ENCODE assay signal across 10 cellular contexts in the genomic region with DNA sequence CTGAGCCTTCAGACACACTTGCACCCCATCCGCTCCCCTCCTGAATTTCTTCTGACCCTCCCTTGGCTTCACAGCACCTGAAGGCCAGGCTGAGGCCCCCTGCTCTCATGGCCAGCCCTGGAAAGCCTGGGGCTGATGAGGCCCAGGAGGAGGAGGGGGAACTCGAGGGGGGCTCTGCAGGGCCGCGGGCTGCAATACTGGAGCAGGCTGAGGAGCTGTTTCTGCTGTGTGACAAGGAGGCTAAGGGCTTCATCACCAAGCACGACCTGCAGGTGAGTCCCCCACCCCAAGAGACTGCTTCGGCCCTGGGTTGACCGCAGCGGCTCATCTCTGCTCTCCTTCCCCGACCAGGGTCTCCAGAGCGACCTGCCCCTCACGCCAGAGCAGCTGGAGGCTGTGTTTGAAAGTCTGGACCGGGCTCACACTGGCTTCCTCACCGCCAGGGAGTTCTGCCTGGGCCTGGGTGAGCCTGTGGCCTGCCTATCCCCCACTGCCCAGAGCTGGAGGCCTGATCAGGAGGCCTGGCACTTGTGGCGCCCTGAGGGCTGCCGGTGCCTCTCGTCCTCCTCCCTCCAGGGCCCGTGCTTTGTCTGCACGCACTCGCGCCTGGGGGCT. TPM values are rescaled to one million over a fixed set of nuclear protein-coding genes. Genes with fewer than 3 reads are reported as not detected.
DNase-seq lines count a peak whose midpoint lies in the region; ATAC-seq and TF ChIP-seq lines count a peak whose summit lies in the region.
"Had no signal": no experiment of that assay in that cellular context is flagged by ENCODE, and none has a peak within 500 bp of the region (broad histone marks: within the 10 kb centered on the region; RNA-seq: fewer than 3 reads in every experiment).

No MANE protein-coding gene starts in this region.

- peaks cover 10 to 17% of the 10 kb centered on the region in 2 donors for H3K4me1 Mint-ChIP-seq in natural killer cell treated with Interleukin-12 subunit alpha and Interleukin-12 subunit beta and Interleukin-15 and Interleukin-18, amount 100 ng/mL, for 72 hours (ENCODE audit: low read depth in 2 of 2)

- WGBS in HUES64, result 53% methylated on average over 20 of the region's 20 CpGs

- H3K9me3 Mint-ChIP-seq in natural killer cell treated with Interleukin-12 subunit alpha and Interleukin-12 subunit beta and Interleukin-15 and Interleukin-18, amount 100 ng/mL, for 72 hours, result no peaks in the 10 kb centered on the region

- H3K27ac ChIP-seq in ACC112 (ENCODE audit: low read depth, low read length) (no peak overlapping the region), HUES64 (ENCODE audit: low read depth, low read length) (no peak overlapping the region), duodenal mucosa (ENCODE audit: low read depth, low read length) (peak overlapping the region; percentile 92)

- H3K36me3 ChIP-seq in ACC112 (ENCODE audit: insufficient read depth, low read length) (0 out of 2 replicates have a peak, but pooled peaks cover 6% of the 10 kb centered on the region), HUES64 (ENCODE audit: insufficient read depth, low read length) (0 out of 2 replicates have a peak, but pooled peaks cover 3% of the 10 kb centered on the region), duodenal mucosa (ENCODE audit: control insufficient read depth in 1 of 2, insufficient read depth in 2 of 2, low read length in 2 of 2) (no peaks in the 10 kb centered on the region)

- no peak overlapping the region for H3K9ac ChIP-seq in HUES64 (ENCODE audit: low read depth, low read length)
- H3K9ac ChIP-seq in duodenal mucosa (ENCODE audit: low read depth in 1 of 2, low read length in 2 of 2), result peak overlapping the region; percentile 80 to 83

- H3K9me3 ChIP-seq in HUES64 (ENCODE audit: insufficient read depth, low read depth, low read length) (no peaks in the 10 kb centered on the region), duodenal mucosa (ENCODE audit: control insufficient read depth in 1 of 2, low read length in 2 of 2) (no peaks in the 10 kb centered on the region)

- H3K27ac Mint-ChIP-seq in natural killer cell treated with Interleukin-12 subunit alpha and Interleukin-12 subunit beta and Interleukin-15 and Interleukin-18, amount 100 ng/mL, for 72 hours, result no peak overlapping the region

- H2AFZ ChIP-seq in ACC112 (ENCODE audit: low read length, unreplicated experiment), result no peak overlapping the region

- peaks cover 0 to 17% of the 10 kb centered on the region in 2 donors for H3K27me3 Mint-ChIP-seq in natural killer cell treated with Interleukin-12 subunit alpha and Interleukin-12 subunit beta and Interleukin-15 and Interleukin-18, amount 100 ng/mL, for 72 hours

- peak overlapping the region; percentile 67 for H3K4me3 Mint-ChIP-seq in natural killer cell treated with Interleukin-12 subunit alpha and Interleukin-12 subunit beta and Interleukin-15 and Interleukin-18, amount 100 ng/mL, for 72 hours

- H3K36me3 Mint-ChIP-seq in natural killer cell treated with Interleukin-12 subunit alpha and Interleukin-12 subunit beta and Interleukin-15 and Interleukin-18, amount 100 ng/mL, for 72 hours, result no peaks in the 10 kb centered on the region

- ATAC-seq in natural killer cell treated with Interleukin-12 subunit alpha and Interleukin-12 subunit beta and Interleukin-15 and Interleukin-18, amount 100 ng/mL, for 72 hours, result no peak
- ATAC-seq in GM21723 (IDR thresholded peaks at IDR 0.05; ENCODE audit: unreplicated experiment), result no peak
- no peak for ATAC-seq in omental fat pad (ENCODE audit: low FRiP score)

- no peak for TF ChIP-seq CTCF in omental fat pad (IDR thresholded peaks at IDR 0.05)

- H3K27me3 ChIP-seq in ACC112 (ENCODE audit: insufficient read depth, low read length), result peaks cover 10% of the 10 kb centered on the region; the same call in 1 of the 2 replicates
- H3K27me3 ChIP-seq in HUES64 (ENCODE audit: insufficient read depth, low read length), result peaks cover 68% of the 10 kb centered on the region
- no peaks in the 10 kb centered on the region for H3K27me3 ChIP-seq in duodenal mucosa (ENCODE audit: control insufficient read depth in 1 of 2, insufficient read depth in 2 of 2, low read length in 2 of 2)

- H3K79me2 ChIP-seq in ACC112 (ENCODE audit: control insufficient read depth, insufficient read depth, low read length, unreplicated experiment), result peaks cover 4% of the 10 kb centered on the region

- peaks cover 36% of the 10 kb centered on the region for H3K4me1 ChIP-seq in ACC112 (ENCODE audit: control insufficient read depth, insufficient read depth, low read length, unreplicated experiment)
- peaks cover 32% of the 10 kb centered on the region for H3K4me1 ChIP-seq in HUES64 (ENCODE audit: insufficient read depth, low read length)
- peaks cover 54 to 68% of the 10 kb centered on the region in 2 donors for H3K4me1 ChIP-seq in duodenal mucosa (ENCODE audit: control insufficient read depth in 1 of 2, insufficient read depth in 2 of 2, low read length in 2 of 2)

- peak overlapping the region; percentile 62; the same call in 1 of the 2 replicates for H3K4me3 ChIP-seq in ACC112 (ENCODE audit: low read depth, low read length)
- H3K4me3 ChIP-seq in HUES64 (ENCODE audit: low read length), result peak overlapping the region; percentile 52; the same call in 1 of the 2 replicates
- peak overlapping the region; percentile 65 to 67 for H3K4me3 ChIP-seq in duodenal mucosa (ENCODE audit: low read depth in 1 of 2, low read length in 2 of 2)

- no peak for DNase-seq in natural killer cell treated with Interleukin-12 subunit alpha and Interleukin-12 subunit beta and Interleukin-15 and Interleukin-18, amount 100 ng/mL, for 72 hours (ENCODE audit: low spot score)
- DNase-seq in omental fat pad (ENCODE audit: low spot score) (no peak), NCI-H1105 treated with DMSO at 0.1 percent for 48 hours (lab: John Stamatoyannopoulos, UW) (no peak), NK-92 (lab: John Stamatoyannopoulos, UW; ENCODE audit: unreplicated experiment) (no peak)
- DNase-seq: NCI-H524 treated with DMSO at 0.1 percent for 48 hours had no signal

RNA-seq across cellular contexts. Expression of a gene that starts 0.9 kb away (rescaled TPM):
- polyA plus RNA-seq in HUES64 (2013, experiment 1 of 2), result 7.4 TPM
- 10.2 TPM for polyA plus RNA-seq in HUES64 (2013, experiment 2 of 2)
- 1 to 10 TPM; 2.6 to 2.9 TPM for total RNA-seq in natural killer cell treated with Interleukin-12 subunit alpha and Interleukin-12 subunit beta and Interleukin-15 and Interleukin-18, amount 100 ng/mL, for 72 hours
- 10 to 100 TPM in 1 of 4 donors, 1 to 10 TPM in 3; 6.3 to 39.7 (median 6.9) TPM for total RNA-seq in omental fat pad
- total RNA-seq: HT1080 had no signal

RNA-seq across cellular contexts. Expression of a gene that starts 4.1 kb away (rescaled TPM):
- polyA plus RNA-seq in HUES64 (2013, experiment 1 of 2), result 65.1 TPM
- 87.2 TPM for polyA plus RNA-seq in HUES64 (2013, experiment 2 of 2)
- 10 to 100 TPM; 45.0 to 72.0 TPM for total RNA-seq in natural killer cell treated with Interleukin-12 subunit alpha and Interleukin-12 subunit beta and Interleukin-15 and Interleukin-18, amount 100 ng/mL, for 72 hours
- total RNA-seq in omental fat pad, result 100 to 1,000 TPM; 328 to 675 (median 614) TPM

RNA-seq across cellular contexts. Expression of a gene that starts 9.9 kb away (rescaled TPM):
- 21.5 TPM for polyA plus RNA-seq in HUES64 (2013, experiment 1 of 2)
- 23.5 TPM for polyA plus RNA-seq in HUES64 (2013, experiment 2 of 2)
- total RNA-seq in natural killer cell treated with Interleukin-12 subunit alpha and Interleukin-12 subunit beta and Interleukin-15 and Interleukin-18, amount 100 ng/mL, for 72 hours, result 10 to 100 TPM; 69.0 to 95.0 TPM
- 100 to 1,000 TPM; 256 to 543 (median 355) TPM for total RNA-seq in omental fat pad

RNA-seq across cellular contexts. Expression of a gene that starts 13.7 kb away (rescaled TPM):
- polyA plus RNA-seq in HUES64 (2013, experiment 1 of 2), result 137 TPM
- 140 TPM for polyA plus RNA-seq in HUES64 (2013, experiment 2 of 2)
- 10 to 100 TPM; 97.4 to 97.8 TPM for total RNA-seq in natural killer cell treated with Interleukin-12 subunit alpha and Interleukin-12 subunit beta and Interleukin-15 and Interleukin-18, amount 100 ng/mL, for 72 hours
- 100 to 1,000 TPM in 3 of 4 donors, 10 to 100 TPM in 1; 95.5 to 165 (median 110) TPM for total RNA-seq in omental fat pad

RNA-seq across cellular contexts. Expression of a gene that starts 14.0 kb away (rescaled TPM):
- polyA plus RNA-seq in HUES64 (2013, experiment 1 of 2), result 46.6 TPM
- polyA plus RNA-seq in HUES64 (2013, experiment 2 of 2), result 46.0 TPM
- 10 to 100 TPM; 17.4 to 31.4 TPM for total RNA-seq in natural killer cell treated with Interleukin-12 subunit alpha and Interleukin-12 subunit beta and Interleukin-15 and Interleukin-18, amount 100 ng/mL, for 72 hours
- 100 to 1,000 TPM; 145 to 234 (median 175) TPM for total RNA-seq in omental fat pad

Comparison
In these comparisons a context has a peak if more than half of its experiments do, and no peak if none do; other contexts are left out.
1. RNA of a gene that starts 4.1 kb away (total RNA-seq): 328 to 675 TPM in omental fat pad; 45.0 to 72.0 TPM in natural killer cell treated with Interleukin-12 subunit alpha and Interleukin-12 subunit beta and Interleukin-15 and Interleukin-18, amount 100 ng/mL, for 72 hours; every median in the first group is over 4 times any median in the second.
2. Peak in every context shown above with its lines, with median percentiles within 50 percentile points of each other: H3K4me3 ChIP-seq.